In genomic region chr5:176630681-176631222, GRCh38 we compare ENCODE assay signal across 9 cellular contexts. TPM values are rescaled to one million over a fixed set of nuclear protein-coding genes. Genes with fewer than 3 reads are reported as not detected.
DNase-seq lines count a peak whose midpoint lies in the region; ATAC-seq and TF ChIP-seq lines count a peak whose summit lies in the region.
"Had no signal": no experiment of that assay in that cellular context is flagged by ENCODE, and none has a peak within 500 bp of the region (broad histone marks: within the 10 kb centered on the region; RNA-seq: fewer than 3 reads in every experiment).

No MANE protein-coding gene starts in this region.

- H3K4me3 ChIP-seq in heart right ventricle (peak overlapping the region in 9 of 10 donors; percentile 25 to 52 (median 45)), ascending aorta (peak overlapping the region; percentile 52 to 61), urinary bladder (ENCODE audit: low read depth, low read length) (peak overlapping the region; percentile 26)

- H3K9me3 ChIP-seq in heart right ventricle (no peaks in the 10 kb centered on the region), ascending aorta (no peaks in the 10 kb centered on the region)

- no peak overlapping the region for H3K27ac ChIP-seq in heart right ventricle
- no peak overlapping the region for H3K27ac ChIP-seq in ascending aorta
- no peak overlapping the region for H3K27ac ChIP-seq in urinary bladder (ENCODE audit: low read depth)

- WGBS in heart right ventricle, 2 donors: 7% methylated on average over 20 of the region's 20 CpGs
- WGBS in urinary bladder: 8% methylated on average over 20 of the region's 20 CpGs

- peak overlapping the region; percentile 78 for H3K4me3 Mint-ChIP-seq in memory B cell

- H3K4me1 ChIP-seq in heart right ventricle (peaks cover 7 to 18% (median 13%) of the 10 kb centered on the region in 9 donors), ascending aorta (peaks cover 5 to 13% of the 10 kb centered on the region in 2 donors), urinary bladder (ENCODE audit: insufficient read depth) (no peaks in the 10 kb centered on the region)

- H3K27me3 Mint-ChIP-seq in memory B cell: peaks cover 25% of the 10 kb centered on the region

- H3K27ac Mint-ChIP-seq in memory B cell: no peak overlapping the region

- ATAC-seq in heart right ventricle (peak in 2 of 8 donors; percentile 8 to 29), left cardiac atrium (no peak), memory B cell (ENCODE audit: low read depth) (no peak), GM18909 (IDR thresholded peaks at IDR 0.05; ENCODE audit: poor library complexity, unreplicated experiment) (no peak), HG03439 (IDR thresholded peaks at IDR 0.05; ENCODE audit: unreplicated experiment) (no peak), HG03520 (IDR thresholded peaks at IDR 0.05; ENCODE audit: unreplicated experiment) (no peak)

- DNase-seq in heart right ventricle: no peak
- DNase-seq in left cardiac atrium: no peak
- no peak for DNase-seq in ascending aorta (ENCODE audit: low spot score in 2 of 2)
- DNase-seq in memory B cell (ENCODE audit: low spot score in 2 of 2): no peak
- DNase-seq: cortex of kidney had no signal

- H3K36me3 Mint-ChIP-seq in memory B cell: peaks cover 2% of the 10 kb centered on the region

- no peaks in the 10 kb centered on the region for H3K9me3 Mint-ChIP-seq in memory B cell

- H3K4me1 Mint-ChIP-seq in memory B cell: peaks cover 42% of the 10 kb centered on the region

- TF ChIP-seq CTCF in heart right ventricle (IDR thresholded peaks at IDR 0.05): no peak
- no peak for TF ChIP-seq CTCF in ascending aorta (IDR thresholded peaks at IDR 0.05)

- intact Hi-C loops in heart right ventricle (cut with DNase I) (loop anchor here in 1 of 10 donors (10.0 kb wide), 1 partner anchor 56 kb away; no protein-coding TSS in a partner anchor), left cardiac atrium (cut with DNase I) (no loop called here), ascending aorta (cut with DNase I) (no loop called here)

- no peaks in the 10 kb centered on the region for H3K36me3 ChIP-seq in heart right ventricle
- H3K36me3 ChIP-seq in ascending aorta: no peaks in the 10 kb centered on the region
- no peaks in the 10 kb centered on the region for H3K36me3 ChIP-seq in urinary bladder (ENCODE audit: insufficient read depth)

- H3K27me3 ChIP-seq in heart right ventricle: peaks cover 10 to 98% (median 93%) of the 10 kb centered on the region in 7 donors
- peaks cover 20% of the 10 kb centered on the region for H3K27me3 ChIP-seq in ascending aorta

RNA-seq across cellular contexts. Expression of gene EIF4E1B, which starts 0.3 kb away (rescaled TPM):
- total RNA-seq in heart right ventricle: not detected
- not detected for polyA plus RNA-seq in heart right ventricle
- not detected for total RNA-seq in left cardiac atrium
- total RNA-seq in ascending aorta: not detected
- total RNA-seq in urinary bladder: not detected
- polyA plus RNA-seq in urinary bladder: not detected

RNA-seq across cellular contexts. Expression of gene SNCB, which starts 0.4 kb away (rescaled TPM):
- total RNA-seq in heart right ventricle (under 1 TPM in 2 of 10 donors, not detected in 8; 0.35 to 0.39 TPM), left cardiac atrium (1 to 10 TPM in 1 of 2 donors, under 1 TPM in 1; 0.74 to 1.3 TPM), ascending aorta (not detected), urinary bladder (not detected)
- polyA plus RNA-seq in heart right ventricle (not detected), urinary bladder (0.08 TPM)

RNA-seq across cellular contexts. Expression of gene TSPAN17, which starts 16.5 kb away (rescaled TPM):
- total RNA-seq in heart right ventricle (10 to 100 TPM; 20.8 to 48.3 (median 27.3) TPM), left cardiac atrium (10 to 100 TPM; 21.2 to 25.6 TPM), ascending aorta (32.7 TPM), urinary bladder (19.3 TPM)
- polyA plus RNA-seq in heart right ventricle (10 to 100 TPM; 13.2 to 27.6 TPM), urinary bladder (26.3 TPM)

RNA-seq across cellular contexts. Expression of gene GPRIN1, which starts 20.8 kb away (rescaled TPM):
- total RNA-seq in heart right ventricle (1 to 10 TPM in 1 of 10 donors, under 1 TPM in 9; 0.06 to 1.0 (median 0.38) TPM), left cardiac atrium (under 1 TPM; 0.81 to 0.97 TPM), ascending aorta (not detected), urinary bladder (1.3 TPM)
- polyA plus RNA-seq in heart right ventricle (under 1 TPM; 0.22 to 0.26 TPM), urinary bladder (0.42 TPM)
